ENCODE assay signal across 2 cellular contexts in the genomic region with DNA sequence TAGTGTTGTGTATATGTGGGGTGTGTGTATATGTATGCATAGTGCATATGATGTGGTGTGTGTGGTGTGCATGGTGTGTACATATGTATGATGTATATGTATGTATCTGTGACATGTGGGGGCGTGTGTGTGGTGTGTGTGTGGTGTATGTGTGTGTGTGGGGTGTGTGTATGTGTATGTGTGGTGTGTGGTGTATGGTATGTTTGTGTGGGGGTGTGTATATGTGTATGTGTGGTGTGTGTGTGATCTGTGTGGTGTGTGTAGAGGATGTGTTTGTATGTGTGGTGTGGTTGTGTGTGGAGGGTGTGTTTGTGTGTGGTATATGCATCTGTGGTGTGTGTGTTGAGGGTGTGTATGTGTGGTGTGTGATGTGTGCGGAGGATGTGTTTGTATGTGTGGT.
TF ChIP-seq lines count a peak whose summit lies in the region.

No MANE protein-coding gene starts in this region.

TF ChIP-seq in HepG2, 621 proteins besides CTCF, POLR2A, EP300 and RAD21:
- TF ChIP-seq, protein P1, sequence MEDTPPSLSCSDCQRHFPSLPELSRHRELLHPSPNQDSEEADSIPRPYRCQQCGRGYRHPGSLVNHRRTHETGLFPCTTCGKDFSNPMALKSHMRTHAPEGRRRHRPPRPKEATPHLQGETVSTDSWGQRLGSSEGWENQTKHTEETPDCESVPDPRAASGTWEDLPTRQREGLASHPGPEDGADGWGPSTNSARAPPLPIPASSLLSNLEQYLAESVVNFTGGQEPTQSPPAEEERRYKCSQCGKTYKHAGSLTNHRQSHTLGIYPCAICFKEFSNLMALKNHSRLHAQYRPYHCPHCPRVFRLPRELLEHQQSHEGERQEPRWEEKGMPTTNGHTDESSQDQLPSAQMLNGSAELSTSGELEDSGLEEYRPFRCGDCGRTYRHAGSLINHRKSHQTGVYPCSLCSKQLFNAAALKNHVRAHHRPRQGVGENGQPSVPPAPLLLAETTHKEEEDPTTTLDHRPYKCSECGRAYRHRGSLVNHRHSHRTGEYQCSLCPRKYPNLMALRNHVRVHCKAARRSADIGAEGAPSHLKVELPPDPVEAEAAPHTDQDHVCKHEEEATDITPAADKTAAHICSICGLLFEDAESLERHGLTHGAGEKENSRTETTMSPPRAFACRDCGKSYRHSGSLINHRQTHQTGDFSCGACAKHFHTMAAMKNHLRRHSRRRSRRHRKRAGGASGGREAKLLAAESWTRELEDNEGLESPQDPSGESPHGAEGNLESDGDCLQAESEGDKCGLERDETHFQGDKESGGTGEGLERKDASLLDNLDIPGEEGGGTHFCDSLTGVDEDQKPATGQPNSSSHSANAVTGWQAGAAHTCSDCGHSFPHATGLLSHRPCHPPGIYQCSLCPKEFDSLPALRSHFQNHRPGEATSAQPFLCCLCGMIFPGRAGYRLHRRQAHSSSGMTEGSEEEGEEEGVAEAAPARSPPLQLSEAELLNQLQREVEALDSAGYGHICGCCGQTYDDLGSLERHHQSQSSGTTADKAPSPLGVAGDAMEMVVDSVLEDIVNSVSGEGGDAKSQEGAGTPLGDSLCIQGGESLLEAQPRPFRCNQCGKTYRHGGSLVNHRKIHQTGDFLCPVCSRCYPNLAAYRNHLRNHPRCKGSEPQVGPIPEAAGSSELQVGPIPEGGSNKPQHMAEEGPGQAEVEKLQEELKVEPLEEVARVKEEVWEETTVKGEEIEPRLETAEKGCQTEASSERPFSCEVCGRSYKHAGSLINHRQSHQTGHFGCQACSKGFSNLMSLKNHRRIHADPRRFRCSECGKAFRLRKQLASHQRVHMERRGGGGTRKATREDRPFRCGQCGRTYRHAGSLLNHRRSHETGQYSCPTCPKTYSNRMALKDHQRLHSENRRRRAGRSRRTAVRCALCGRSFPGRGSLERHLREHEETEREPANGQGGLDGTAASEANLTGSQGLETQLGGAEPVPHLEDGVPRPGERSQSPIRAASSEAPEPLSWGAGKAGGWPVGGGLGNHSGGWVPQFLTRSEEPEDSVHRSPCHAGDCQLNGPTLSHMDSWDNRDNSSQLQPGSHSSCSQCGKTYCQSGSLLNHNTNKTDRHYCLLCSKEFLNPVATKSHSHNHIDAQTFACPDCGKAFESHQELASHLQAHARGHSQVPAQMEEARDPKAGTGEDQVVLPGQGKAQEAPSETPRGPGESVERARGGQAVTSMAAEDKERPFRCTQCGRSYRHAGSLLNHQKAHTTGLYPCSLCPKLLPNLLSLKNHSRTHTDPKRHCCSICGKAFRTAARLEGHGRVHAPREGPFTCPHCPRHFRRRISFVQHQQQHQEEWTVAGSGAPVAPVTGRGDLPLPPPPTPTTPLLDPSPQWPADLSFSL (CRISPR knock-in tag; IDR thresholded peaks at IDR 0.05), result peak; percentile 40; the same call in 1 of the 2 replicates
- TF ChIP-seq, protein P2, sequence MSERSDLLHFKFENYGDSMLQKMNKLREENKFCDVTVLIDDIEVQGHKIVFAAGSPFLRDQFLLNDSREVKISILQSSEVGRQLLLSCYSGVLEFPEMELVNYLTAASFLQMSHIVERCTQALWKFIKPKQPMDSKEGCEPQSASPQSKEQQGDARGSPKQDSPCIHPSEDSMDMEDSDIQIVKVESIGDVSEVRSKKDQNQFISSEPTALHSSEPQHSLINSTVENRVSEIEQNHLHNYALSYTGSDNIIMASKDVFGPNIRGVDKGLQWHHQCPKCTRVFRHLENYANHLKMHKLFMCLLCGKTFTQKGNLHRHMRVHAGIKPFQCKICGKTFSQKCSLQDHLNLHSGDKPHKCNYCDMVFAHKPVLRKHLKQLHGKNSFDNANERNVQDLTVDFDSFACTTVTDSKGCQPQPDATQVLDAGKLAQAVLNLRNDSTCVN (CRISPR knock-in tag; IDR thresholded peaks at IDR 0.05; ENCODE audit: borderline replicate concordance), result no peak
- no peak for TF ChIP-seq SUZ12 (IDR thresholded peaks at IDR 0.05; ENCODE audit: low read depth, low read length)
- no peak for TF ChIP-seq ZFP90 (CRISPR knock-in tag; IDR thresholded peaks at IDR 0.05; ENCODE audit: borderline replicate concordance)

TF ChIP-seq in WTC11, 78 proteins besides CTCF, POLR2A, EP300 and RAD21 (continued from another document):
- TF ChIP-seq, protein P3, sequence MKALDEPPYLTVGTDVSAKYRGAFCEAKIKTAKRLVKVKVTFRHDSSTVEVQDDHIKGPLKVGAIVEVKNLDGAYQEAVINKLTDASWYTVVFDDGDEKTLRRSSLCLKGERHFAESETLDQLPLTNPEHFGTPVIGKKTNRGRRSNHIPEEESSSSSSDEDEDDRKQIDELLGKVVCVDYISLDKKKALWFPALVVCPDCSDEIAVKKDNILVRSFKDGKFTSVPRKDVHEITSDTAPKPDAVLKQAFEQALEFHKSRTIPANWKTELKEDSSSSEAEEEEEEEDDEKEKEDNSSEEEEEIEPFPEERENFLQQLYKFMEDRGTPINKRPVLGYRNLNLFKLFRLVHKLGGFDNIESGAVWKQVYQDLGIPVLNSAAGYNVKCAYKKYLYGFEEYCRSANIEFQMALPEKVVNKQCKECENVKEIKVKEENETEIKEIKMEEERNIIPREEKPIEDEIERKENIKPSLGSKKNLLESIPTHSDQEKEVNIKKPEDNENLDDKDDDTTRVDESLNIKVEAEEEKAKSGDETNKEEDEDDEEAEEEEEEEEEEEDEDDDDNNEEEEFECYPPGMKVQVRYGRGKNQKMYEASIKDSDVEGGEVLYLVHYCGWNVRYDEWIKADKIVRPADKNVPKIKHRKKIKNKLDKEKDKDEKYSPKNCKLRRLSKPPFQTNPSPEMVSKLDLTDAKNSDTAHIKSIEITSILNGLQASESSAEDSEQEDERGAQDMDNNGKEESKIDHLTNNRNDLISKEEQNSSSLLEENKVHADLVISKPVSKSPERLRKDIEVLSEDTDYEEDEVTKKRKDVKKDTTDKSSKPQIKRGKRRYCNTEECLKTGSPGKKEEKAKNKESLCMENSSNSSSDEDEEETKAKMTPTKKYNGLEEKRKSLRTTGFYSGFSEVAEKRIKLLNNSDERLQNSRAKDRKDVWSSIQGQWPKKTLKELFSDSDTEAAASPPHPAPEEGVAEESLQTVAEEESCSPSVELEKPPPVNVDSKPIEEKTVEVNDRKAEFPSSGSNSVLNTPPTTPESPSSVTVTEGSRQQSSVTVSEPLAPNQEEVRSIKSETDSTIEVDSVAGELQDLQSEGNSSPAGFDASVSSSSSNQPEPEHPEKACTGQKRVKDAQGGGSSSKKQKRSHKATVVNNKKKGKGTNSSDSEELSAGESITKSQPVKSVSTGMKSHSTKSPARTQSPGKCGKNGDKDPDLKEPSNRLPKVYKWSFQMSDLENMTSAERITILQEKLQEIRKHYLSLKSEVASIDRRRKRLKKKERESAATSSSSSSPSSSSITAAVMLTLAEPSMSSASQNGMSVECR (CRISPR knock-in tag; IDR thresholded peaks at IDR 0.05; ENCODE audit: borderline replicate concordance), result no peak
TF ChIP-seq in WTC11: peak in this region for 1.
